In genomic region chr14:35956376-35957000, GRCh38 we compare ENCODE assay signal across 17 cellular contexts.
"Had no signal": no experiment of that assay in that cellular context is flagged by ENCODE, and none has a peak within 500 bp of the region (broad histone marks: within the 10 kb centered on the region; RNA-seq: fewer than 3 reads in every experiment).

No MANE protein-coding gene starts in this region.

- H3K9ac ChIP-seq: parathyroid adenoma had no signal

- H3K4me1 Mint-ChIP-seq: immature natural killer cell, memory B cell had no signal

- ATAC-seq: effector memory CD8-positive, alpha-beta T cell; foreskin keratinocyte; lower lobe of right lung; natural killer cell treated with Interleukin-12 subunit alpha and Interleukin-12 subunit beta and Interleukin-15 and Interleukin-18, amount 100 ng/mL, for 72 hours; right lobe of liver had no signal

- H3K4me3 Mint-ChIP-seq: dendritic cell treated with granulocyte-macrophage colony-stimulating factor and Interleukin-4, amounts not matched to agents 40 ng/mL and 50 ng/mL, for 4 days; effector memory CD8-positive, alpha-beta T cell; immature natural killer cell; memory B cell; mesothelial cell of epicardium; natural killer cell treated with Interleukin-12 subunit alpha and Interleukin-12 subunit beta and Interleukin-15 and Interleukin-18, amount 100 ng/mL, for 72 hours had no signal

- H3K27me3 ChIP-seq: foreskin keratinocyte, right lobe of liver, stomach had no signal

- H3K27ac ChIP-seq: foreskin keratinocyte, left ventricle myocardium inferior, lower lobe of right lung, parathyroid adenoma, prostate gland, right lobe of liver, stomach had no signal

- H3K4me3 ChIP-seq: left ventricle myocardium inferior, lower lobe of right lung, prostate gland, right lobe of liver, stomach had no signal

- H2AFZ ChIP-seq: parathyroid adenoma had no signal

- H3K4me1 ChIP-seq: foreskin keratinocyte, left ventricle myocardium inferior, parathyroid adenoma, prostate gland, right lobe of liver had no signal

- H3K9me3 Mint-ChIP-seq: dendritic cell treated with granulocyte-macrophage colony-stimulating factor and Interleukin-4, amounts not matched to agents 40 ng/mL and 50 ng/mL, for 4 days; effector memory CD8-positive, alpha-beta T cell; memory B cell; mesothelial cell of epicardium; natural killer cell treated with Interleukin-12 subunit alpha and Interleukin-12 subunit beta and Interleukin-15 and Interleukin-18, amount 100 ng/mL, for 72 hours had no signal

- DNase-seq: effector memory CD8-positive, alpha-beta T cell; foreskin keratinocyte; immature natural killer cell; left ventricle myocardium inferior; lower lobe of right lung; right lobe of liver; stimulated activated CD4-positive, alpha-beta T cell treated with anti-CD3 and anti-CD28 coated beads, Interleukin-2, amount 100 ng/mL, for 24 hours; stimulated activated CD4-positive, alpha-beta T cell treated with anti-CD3 and anti-CD28 coated beads, Interleukin-4, amount 100 ng/mL, for 4 hours; stimulated activated naive CD4-positive, alpha-beta T cell; stomach; trophoblast cell had no signal

- H3K36me3 Mint-ChIP-seq: immature natural killer cell; memory B cell; mesothelial cell of epicardium; natural killer cell treated with Interleukin-12 subunit alpha and Interleukin-12 subunit beta and Interleukin-15 and Interleukin-18, amount 100 ng/mL, for 72 hours had no signal

- H3K79me2 ChIP-seq: parathyroid adenoma had no signal

- H3K9me3 ChIP-seq: left ventricle myocardium inferior, lower lobe of right lung, prostate gland, right lobe of liver, stomach had no signal

- H3K27ac Mint-ChIP-seq: dendritic cell treated with granulocyte-macrophage colony-stimulating factor and Interleukin-4, amounts not matched to agents 40 ng/mL and 50 ng/mL, for 4 days; effector memory CD8-positive, alpha-beta T cell; immature natural killer cell; memory B cell; mesothelial cell of epicardium; natural killer cell treated with Interleukin-12 subunit alpha and Interleukin-12 subunit beta and Interleukin-15 and Interleukin-18, amount 100 ng/mL, for 72 hours had no signal

- H3K36me3 ChIP-seq: left ventricle myocardium inferior, lower lobe of right lung, prostate gland, right lobe of liver, stomach had no signal
